Comparison of ENCODE assay signal across 23 cellular contexts in the genomic region with DNA sequence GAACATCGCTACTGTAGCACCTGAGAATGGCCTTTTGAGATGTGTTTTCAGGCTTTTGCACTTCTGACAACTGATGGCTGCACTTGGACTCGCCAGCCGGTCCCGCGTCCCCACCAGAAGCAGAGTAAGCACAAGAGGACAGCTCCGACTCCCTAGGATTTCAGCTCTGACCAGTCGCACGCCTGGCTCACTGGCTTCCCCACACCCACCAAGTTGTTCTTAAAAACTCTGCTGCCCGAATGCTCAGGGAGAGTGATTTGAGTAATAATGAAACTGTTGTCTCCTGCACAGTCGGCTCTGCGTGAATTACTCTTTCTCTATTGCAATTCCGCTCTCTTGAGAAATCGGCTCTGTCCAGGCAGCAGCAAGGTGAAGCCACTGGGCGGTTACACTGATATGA. TPM values are rescaled to one million over a fixed set of nuclear protein-coding genes. Genes with fewer than 3 reads are reported as not detected.
DNase-seq lines count a peak whose midpoint lies in the region; ATAC-seq, FAIRE-seq and TF ChIP-seq lines count a peak whose summit lies in the region.
"Had no signal": no experiment of that assay in that cellular context is flagged by ENCODE, and none has a peak within 500 bp of the region (broad histone marks: within the 10 kb centered on the region; RNA-seq: fewer than 3 reads in every experiment).

No MANE protein-coding gene starts in this region.

- in situ Hi-C loops in GM12878 (cut with MboI), result no loop called here

- peaks cover 5% of the 10 kb centered on the region; the same call in 1 of the 2 replicates for H3K9me3 ChIP-seq in ES-I3 (ENCODE audit: control insufficient read depth, insufficient read depth, low read length)
- H3K9me3 ChIP-seq in HUES48 (ENCODE audit: control insufficient read depth, insufficient read depth, low read length), result peaks cover 7% of the 10 kb centered on the region; the same call in 1 of the 2 replicates
- H3K9me3 ChIP-seq in GM12878 (replicated peaks; ENCODE audit: control insufficient read depth, insufficient read depth, low read length), result peaks cover 4% of the 10 kb centered on the region; the same call in 2 of the 3 replicates
- peaks cover 5% of the 10 kb centered on the region; the same call in 1 of the 2 replicates for H3K9me3 ChIP-seq in iPS-20b (ENCODE audit: insufficient read depth, low read depth, low read length)
- H3K9me3 ChIP-seq: BE2C, SJCRH30 had no signal

- H2AFZ ChIP-seq in GM12878 (ENCODE audit: control insufficient read depth, low read depth, low read length), result no peak overlapping the region
- H2AFZ ChIP-seq: PC-9 had no signal

- H3K9ac ChIP-seq in ES-I3 (ENCODE audit: low read depth, low read length) (peak overlapping the region; percentile 19; the same call in 1 of the 2 replicates), HUES48 (ENCODE audit: low read depth, low read length) (peak overlapping the region; percentile 27; the same call in 1 of the 2 replicates), GM12878 (ENCODE audit: control insufficient read depth, insufficient read depth, low read length) (no peak overlapping the region), iPS-20b (ENCODE audit: low read depth, low read length) (peak overlapping the region; percentile 93; the same call in 1 of the 2 replicates)
- H3K9ac ChIP-seq: KMS-11 had no signal

- H3K4me3 ChIP-seq in HUES48 (ENCODE audit: low read depth, low read length), result peak overlapping the region; percentile 63
- no peak overlapping the region for H3K4me3 ChIP-seq in GM12878
- H3K4me3 ChIP-seq in iPS-20b (ENCODE audit: low read length), result peak overlapping the region; percentile 72
- H3K4me3 ChIP-seq: PC-9, SJCRH30 had no signal

- H3K27ac ChIP-seq in HUES48 (ENCODE audit: low read depth, low read length) (peak overlapping the region; percentile 95), GM12878 (ENCODE audit: control insufficient read depth, insufficient read depth) (no peak overlapping the region), iPS-20b (ENCODE audit: low read length) (peak overlapping the region; percentile 33)
- H3K27ac ChIP-seq: KMS-11, PC-9, SJCRH30 had no signal

- 54% methylated on average over 14 of the region's 14 CpGs for WGBS in GM12878 (ENCODE audit: insufficient coverage, insufficient replicate concordance, low lambda C conversion rate, missing lambda C conversion rate)

- no peak overlapping the region for H3K4me2 ChIP-seq in GM12878 (ENCODE audit: control insufficient read depth, insufficient read depth)
- H3K4me2 ChIP-seq: KMS-11, PC-9 had no signal

- no peaks in the 10 kb centered on the region for H3K79me2 ChIP-seq in GM12878 (ENCODE audit: control insufficient read depth, insufficient read depth, low read length)

- TF ChIP-seq RAD21 in GM12878 (IDR thresholded peaks at IDR 0.05; ENCODE audit: insufficient read depth, low read depth, low read length), result no peak

- no peak for TF ChIP-seq EP300 in GM12878 (IDR thresholded peaks at IDR 0.05; ENCODE audit: borderline replicate concordance in 1 of 2, control insufficient read depth in 1 of 2, low read depth in 2 of 2, low read length in 2 of 2)

- RAD21 ChIA-PET in GM12878 (lab: Charles Lee; ENCODE audit: unreplicated experiment), result interaction anchor here (3.9 kb wide), 1 partner anchor 14 kb away, joined by 44 read pairs; no protein-coding TSS in a partner anchor

- ATAC-seq in GM12878 (no peak), HG02798 (IDR thresholded peaks at IDR 0.05; ENCODE audit: poor library complexity, unreplicated experiment) (no peak), HG02610 (IDR thresholded peaks at IDR 0.05; ENCODE audit: unreplicated experiment) (no peak), HG03175 (IDR thresholded peaks at IDR 0.05; ENCODE audit: unreplicated experiment) (no peak)
- ATAC-seq: HepG2 had no signal

- TF ChIP-seq POLR2A in GM12878 (IDR thresholded peaks at IDR 0.05; ENCODE audit: low read depth, low read length), result no peak

- H3K36me3 ChIP-seq in ES-I3 (ENCODE audit: insufficient read depth, low read length), result no peaks in the 10 kb centered on the region; the same call in 1 of the 2 replicates
- no peaks in the 10 kb centered on the region for H3K36me3 ChIP-seq in HUES48 (ENCODE audit: control insufficient read depth, insufficient read depth, low read length)
- H3K36me3 ChIP-seq in GM12878 (ENCODE audit: control insufficient read depth in 2 of 2, insufficient read depth in 2 of 2, low read length in 1 of 2), result no peaks in the 10 kb centered on the region
- H3K36me3 ChIP-seq in iPS-20b (ENCODE audit: insufficient read depth, low read depth, low read length), result no peaks in the 10 kb centered on the region
- H3K36me3 ChIP-seq: BE2C, SJCRH30 had no signal

- CTCF ChIA-PET in GM12878 (lab: Yijun Ruan, JAX), result no interaction called here

- SMC1A ChIA-PET in GM12878 (lab: Charles Lee; ENCODE audit: uncharacterized antibody, unreplicated experiment), result interaction anchor here (4.3 kb wide), 1 partner anchor 112 kb away, joined by 72 read pairs; no protein-coding TSS in a partner anchor

- no peaks in the 10 kb centered on the region for H3K27me3 ChIP-seq in HUES48 (ENCODE audit: control insufficient read depth, insufficient read depth, low read length)
- no peaks in the 10 kb centered on the region for H3K27me3 ChIP-seq in GM12878 (replicated peaks in 1 of 2; ENCODE audit: control insufficient read depth in 2 of 2, insufficient read depth in 2 of 2, low read length in 1 of 2)
- no peaks in the 10 kb centered on the region for H3K27me3 ChIP-seq in iPS-20b (ENCODE audit: insufficient read depth, low read length)
- H3K27me3 ChIP-seq: BE2C, SJCRH30 had no signal

- intact Hi-C loops in GM12878 (cut with micrococcal nuclease; ENCODE audit: unreplicated experiment), result no loop called here

- no TSS peak for BruUV-seq in GM12878 (replicated peaks; lab: Mats Ljungman, UMichigan)

- no peak for DNase-seq in GM12878 (ENCODE audit: low read depth, low spot score)
- DNase-seq in NCI-H1436 (lab: John Stamatoyannopoulos, UW), result no peak
- DNase-seq: BE2C; CD4-positive, CD25-positive, alpha-beta regulatory T cell; COR-L47; GF-D8; NCI-H1417; NCI-H1930; NCI-H2171 treated with DMSO at 0.1 percent for 48 hours; NCI-H446; NCI-H526 treated with DMSO at 0.1 percent for 48 hours; NK-92 treated with Interleukin-12 subunit alpha and Interleukin-12 subunit beta, amount 100 ng/mL, for 24 hours; PC-9; SJCRH30 had no signal

- no peak for FAIRE-seq in GM12878 (lab: Jason Lieb, UNC)
- FAIRE-seq: A204.1, HepG2 had no signal

- POLR2A ChIA-PET in GM12878 (lab: Charles Lee), result no interaction called here

- H4K20me1 ChIP-seq in GM12878 (ENCODE audit: control insufficient read depth, insufficient read depth), result no peaks in the 10 kb centered on the region

- H3K4me1 ChIP-seq in ES-I3 (ENCODE audit: insufficient read depth, low read length) (peaks cover 37% of the 10 kb centered on the region), HUES48 (ENCODE audit: control insufficient read depth, insufficient read depth, low read length) (peaks cover 52% of the 10 kb centered on the region), GM12878 (ENCODE audit: control insufficient read depth, insufficient read depth, low read length) (no peaks in the 10 kb centered on the region), iPS-20b (ENCODE audit: insufficient read depth, low read length) (peaks cover 35% of the 10 kb centered on the region)
- H3K4me1 ChIP-seq: BE2C, SJCRH30 had no signal

- TF ChIP-seq CTCF in GM12878 (IDR thresholded peaks at IDR 0.05 in 2 of 3, conservative IDR thresholded peaks at IDR 0.05 in 1 of 3; ENCODE audit: control insufficient read depth in 2 of 3, extremely low read depth in 1 of 3, insufficient read depth in 1 of 3, low read depth in 3 of 3, low read length in 3 of 3), result no peak

TF ChIP-seq in GM12878, 131 proteins besides CTCF, POLR2A, EP300 and RAD21:
- no peak for TF ChIP-seq GABPA (IDR thresholded peaks at IDR 0.05; ENCODE audit: low read depth)
- 0 out of 2 replicates have a peak, but pooled peaks have one; percentile 38 for TF ChIP-seq CBX5 (IDR thresholded peaks at IDR 0.05; ENCODE audit: low read depth)
- TF ChIP-seq JUNB (IDR thresholded peaks at IDR 0.05), result peak; percentile 58

RNA-seq across cellular contexts. Expression of gene NLRP3, which starts 40.2 kb away (rescaled TPM):
- total RNA-seq in GM12878 (2013; cell fraction: nucleolus; rRNA removed), result 11.1 and 15.1 TPM in 2 replicates
- total RNA-seq in GM12878 (2014; rRNA removed) (10.4 and 11.6 TPM in 2 replicates), GM12878 (2014; rRNA removed; fragmentation: Illumina TruSeq; extraction: Trizol) (9.7 and 9.8 TPM in 2 replicates), GM12878 (2021) (8.4 and 9.5 TPM in 2 replicates)
- polyA plus RNA-seq in GM12878 (2011; ENCODE audit: low read depth), result 0.12 TPM
- polyA plus RNA-seq in GM12878 (2011; rRNA removed) (1.8 and 2.4 TPM in 2 replicates), GM12878 (2014; fragmentation: Illumina TruSeq; extraction: Trizol) (6.5 and 7.8 TPM in 2 replicates), GM12878 (2014; fragmentation: Nextera tagmentation; extraction: Ambion mirVana) (1 to 10 TPM; 2.5 to 3.4 TPM), GM12878 (2014; rRNA removed) (6.6 and 7.2 TPM in 2 replicates), GM12878 (2016; fragmentation: Nextera tagmentation; extraction: Ambion mirVana) (1 to 10 TPM; 2.4 to 3.4 TPM)
- 1.9 and 3.3 TPM in 2 replicates for polyA plus RNA-seq in GM12878 (2011; cell fraction: cytosol; rRNA removed)
- polyA plus RNA-seq in GM12878 (2011; cell fraction: nucleus; rRNA removed), result 1.1 and 2.6 TPM in 2 replicates
- 0.10 and 0.37 TPM in 2 replicates for polyA plus RNA-seq in GM12878 (2012)
- polyA minus RNA-seq in GM12878 (2011; rRNA and poly(A)+ RNA removed), result 3.4 and 4.1 TPM in 2 replicates
- 0.67 and 2.0 TPM in 2 replicates for polyA minus RNA-seq in GM12878 (2011; cell fraction: cytosol; rRNA and poly(A)+ RNA removed)
- polyA minus RNA-seq in GM12878 (2011; cell fraction: nucleus; rRNA and poly(A)+ RNA removed), result 0.85 and 2.3 TPM in 2 replicates
- total RNA-seq: HepG2, PC-9 had no signal
- polyA plus RNA-seq: HepG2 had no signal

RNA-seq across cellular contexts. Expression of gene ZNF496, which starts 44.1 kb away (rescaled TPM):
- 127 and 144 TPM in 2 replicates for total RNA-seq in GM12878 (2013; cell fraction: nucleolus; rRNA removed)
- total RNA-seq in GM12878 (2014; rRNA removed) (16.6 and 21.0 TPM in 2 replicates), GM12878 (2014; rRNA removed; fragmentation: Illumina TruSeq; extraction: Trizol) (11.6 and 12.1 TPM in 2 replicates), GM12878 (2021) (24.9 and 26.4 TPM in 2 replicates)
- polyA plus RNA-seq in GM12878 (2011; ENCODE audit: low read depth), result 7.0 TPM
- polyA plus RNA-seq in GM12878 (2011; rRNA removed) (14.5 and 21.4 TPM in 2 replicates), GM12878 (2014; fragmentation: Illumina TruSeq; extraction: Trizol) (11.5 and 12.7 TPM in 2 replicates), GM12878 (2014; fragmentation: Nextera tagmentation; extraction: Ambion mirVana) (1 to 10 TPM; 1.6 to 3.0 TPM), GM12878 (2014; rRNA removed) (21.4 and 21.9 TPM in 2 replicates), GM12878 (2016; fragmentation: Nextera tagmentation; extraction: Ambion mirVana) (10 to 100 TPM; 12.3 TPM)
- 23.4 and 26.0 TPM in 2 replicates for polyA plus RNA-seq in GM12878 (2011; cell fraction: cytosol; rRNA removed)
- 44.1 and 50.6 TPM in 2 replicates for polyA plus RNA-seq in GM12878 (2011; cell fraction: nucleus; rRNA removed)
- polyA plus RNA-seq in GM12878 (2012), result 13.1 and 14.3 TPM in 2 replicates
- 28.3 and 39.2 TPM in 2 replicates for polyA minus RNA-seq in GM12878 (2011; rRNA and poly(A)+ RNA removed)
- 8.8 and 10.3 TPM in 2 replicates for polyA minus RNA-seq in GM12878 (2011; cell fraction: cytosol; rRNA and poly(A)+ RNA removed)
- polyA minus RNA-seq in GM12878 (2011; cell fraction: nucleus; rRNA and poly(A)+ RNA removed), result 13.4 and 24.2 TPM in 2 replicates
